Comparison of ENCODE assay signal across 9 cellular contexts in the genomic region with DNA sequence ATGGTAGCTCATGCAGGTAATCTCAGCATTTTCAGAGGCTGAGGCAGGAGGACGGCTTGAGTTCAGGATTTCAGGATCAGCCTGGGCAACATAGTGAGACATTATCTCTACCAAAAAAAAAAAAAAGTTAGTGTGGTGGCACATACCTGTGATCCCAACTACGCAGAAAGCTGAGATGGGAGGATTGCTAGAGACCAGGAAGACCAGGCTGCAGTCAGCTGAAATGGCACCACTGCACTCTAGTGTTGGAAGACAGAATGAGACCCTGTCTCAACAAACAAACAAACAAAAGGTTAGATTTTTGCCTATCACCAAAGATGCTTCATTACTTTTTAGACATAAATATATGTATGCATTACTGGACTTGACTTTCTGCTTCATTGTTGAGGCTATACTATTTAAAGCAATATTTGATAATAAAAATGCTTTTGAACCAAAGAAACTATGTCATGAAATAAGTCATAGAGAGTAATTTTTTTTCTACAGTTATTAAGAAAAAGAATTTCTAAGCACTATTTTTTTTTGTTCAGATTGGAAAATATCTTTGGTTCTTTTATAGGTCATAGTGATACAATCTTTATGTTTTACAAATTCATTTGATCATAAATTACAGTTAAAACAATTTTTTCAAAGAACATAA.
DNase-seq lines count a peak whose midpoint lies in the region; ATAC-seq, FAIRE-seq and TF ChIP-seq lines count a peak whose summit lies in the region.
"Had no signal": no experiment of that assay in that cellular context is flagged by ENCODE, and none has a peak within 500 bp of the region (broad histone marks: within the 10 kb centered on the region; RNA-seq: fewer than 3 reads in every experiment).

No MANE protein-coding gene starts in this region.

- 16% methylated on average over 2 of the region's 2 CpGs for WGBS in K562 (ENCODE audit: insufficient coverage, low coverage, missing lambda C conversion rate)
- WGBS in pancreas, 2 donors, result 18 to 23% methylated on average over 2 of the region's 2 CpGs

- no peaks in the 10 kb centered on the region for H3K36me3 Mint-ChIP-seq in naive thymus-derived CD4-positive, alpha-beta T cell

- H3K4me1 ChIP-seq in K562 (replicated peaks in 1 of 2; ENCODE audit: control insufficient read depth in 2 of 2, insufficient read depth in 2 of 2, low read length in 2 of 2) (no peaks in the 10 kb centered on the region), pancreas (no peaks in the 10 kb centered on the region)
- no peaks in the 10 kb centered on the region for H3K4me1 ChIP-seq in naive thymus-derived CD4-positive, alpha-beta T cell (ENCODE audit: control insufficient read depth in 2 of 2, insufficient read depth in 2 of 2, low read length in 2 of 2)
- H3K4me1 ChIP-seq: parathyroid adenoma had no signal

- no peak overlapping the region for H3K27ac Mint-ChIP-seq in naive thymus-derived CD4-positive, alpha-beta T cell

- no peaks in the 10 kb centered on the region for H3K9me1 ChIP-seq in K562 (ENCODE audit: control insufficient read depth, insufficient read depth, low read length)

- TF ChIP-seq CTCF in K562 (IDR thresholded peaks at IDR 0.05 in 2 of 3, conservative IDR thresholded peaks at IDR 0.05 in 1 of 3; ENCODE audit: insufficient read depth in 2 of 3, low read depth in 1 of 3, low read length in 3 of 3) (peak in 1 of 3 experiments; percentile 9; a peak in 1 of 6 replicates), pancreas (IDR thresholded peaks at IDR 0.05) (peak in 1 of 4 donors; percentile 12), GM20000 (IDR thresholded peaks at IDR 0.05; ENCODE audit: extremely low read depth, missing control alignments) (no peak)

- no peaks in the 10 kb centered on the region for H3K27me3 ChIP-seq in K562 (ENCODE audit: control insufficient read depth in 2 of 2, insufficient read depth in 2 of 2, low read length in 2 of 2)
- H3K27me3 ChIP-seq in pancreas, result no peaks in the 10 kb centered on the region
- no peaks in the 10 kb centered on the region for H3K27me3 ChIP-seq in naive thymus-derived CD4-positive, alpha-beta T cell (ENCODE audit: control insufficient read depth in 2 of 2, insufficient read depth in 2 of 2, low read length in 2 of 2)

- no peak overlapping the region for H3K9ac ChIP-seq in K562 (ENCODE audit: insufficient read depth in 1 of 2, low read depth in 2 of 2, low read length in 2 of 2)
- H3K9ac ChIP-seq: parathyroid adenoma had no signal

- no peaks in the 10 kb centered on the region for H3K4me1 Mint-ChIP-seq in naive thymus-derived CD4-positive, alpha-beta T cell

- peak; percentile 16 to 48; a peak in 2 of 4 replicates for TF ChIP-seq RAD21 in K562 (CRISPR knock-in tag; conservative IDR thresholded peaks at IDR 0.05 in 1 of 2, IDR thresholded peaks at IDR 0.05 in 1 of 2)

- intact Hi-C loops in K562 (cut with micrococcal nuclease), result loop anchor here (5.0 kb wide), 1 partner anchor 110 kb away; no protein-coding TSS in a partner anchor
- intact Hi-C loops in pancreas (cut with DNase I), result no loop called here
- intact Hi-C loops in naive thymus-derived CD4-positive, alpha-beta T cell (cut with micrococcal nuclease), result no loop called here

- H4K20me1 ChIP-seq in K562 (replicated peaks; ENCODE audit: control insufficient read depth, insufficient read depth, low read length), result no peaks in the 10 kb centered on the region

- no peaks in the 10 kb centered on the region for H3K27me3 Mint-ChIP-seq in naive thymus-derived CD4-positive, alpha-beta T cell

- H3K9me3 ChIP-seq in K562 (replicated peaks; ENCODE audit: control insufficient read depth, insufficient read depth, low read depth, low read length) (no peaks in the 10 kb centered on the region), pancreas (no peaks in the 10 kb centered on the region)
- H3K9me3 ChIP-seq in naive thymus-derived CD4-positive, alpha-beta T cell (ENCODE audit: control insufficient read depth in 2 of 3, low read length in 3 of 3), result no peaks in the 10 kb centered on the region

- DNase-seq in NCI-H1417 treated with DMSO at 0.1 percent for 48 hours (lab: John Stamatoyannopoulos, UW), result peak; percentile 56
- peak in 1 of 4 experiments; percentile 31 for DNase-seq in K562 (ENCODE audit: extremely low read depth in 1 of 4, low spot score in 3 of 4)
- no peak for DNase-seq in pancreas
- DNase-seq in MV-4-11 (lab: John Stamatoyannopoulos, UW), result no peak
- no peak for DNase-seq in GM20000 (ENCODE audit: low spot score)
- no peak for DNase-seq in naive thymus-derived CD4-positive, alpha-beta T cell

- H3K36me3 ChIP-seq in K562 (ENCODE audit: control insufficient read depth, insufficient read depth, low read length), result no peaks in the 10 kb centered on the region
- H3K36me3 ChIP-seq in pancreas, result no peaks in the 10 kb centered on the region
- H3K36me3 ChIP-seq in naive thymus-derived CD4-positive, alpha-beta T cell (ENCODE audit: control insufficient read depth in 2 of 3, insufficient read depth in 3 of 3, low read length in 3 of 3), result no peaks in the 10 kb centered on the region

- TF ChIP-seq POLR2A in K562 (conservative IDR thresholded peaks at IDR 0.05), result no peak

- no TSS peak for BruUV-seq in K562 (replicated peaks; lab: Mats Ljungman, UMichigan)

- H3K4me3 ChIP-seq in K562 (no peak overlapping the region), pancreas (no peak overlapping the region)
- no peak overlapping the region for H3K4me3 ChIP-seq in naive thymus-derived CD4-positive, alpha-beta T cell (ENCODE audit: low read length)

- H3K9me3 Mint-ChIP-seq in naive thymus-derived CD4-positive, alpha-beta T cell, result peaks cover 0 to 18% (median 5%) of the 10 kb centered on the region in 11 donors

- no peak overlapping the region for H2AFZ ChIP-seq in K562 (ENCODE audit: low read depth, low read length)
- H2AFZ ChIP-seq: parathyroid adenoma had no signal

- H3K27ac ChIP-seq in K562 (ENCODE audit: extremely low read depth, low read depth, low read length) (no peak overlapping the region), pancreas (no peak overlapping the region)
- H3K27ac ChIP-seq in naive thymus-derived CD4-positive, alpha-beta T cell (ENCODE audit: low read depth, low read length), result no peak overlapping the region
- H3K27ac ChIP-seq: parathyroid adenoma had no signal

- H3K4me3 Mint-ChIP-seq in naive thymus-derived CD4-positive, alpha-beta T cell, result no peak overlapping the region

- H3K79me2 ChIP-seq in K562 (ENCODE audit: control insufficient read depth, insufficient read depth, low read length), result no peaks in the 10 kb centered on the region
- H3K79me2 ChIP-seq: parathyroid adenoma had no signal

- TF ChIP-seq EP300 in K562 (IDR thresholded peaks at IDR 0.05; ENCODE audit: low read length), result no peak

- ATAC-seq in GM18511 (IDR thresholded peaks at IDR 0.05; ENCODE audit: unreplicated experiment), result peak; percentile 67
- ATAC-seq in K562, result no peak
- ATAC-seq in pancreas, result peak in 3 of 4 donors; percentile 57 to 61 (median 60)
- ATAC-seq in HG02759 (IDR thresholded peaks at IDR 0.05; ENCODE audit: unreplicated experiment), result no peak
- ATAC-seq in naive thymus-derived CD4-positive, alpha-beta T cell, result no peak

- no peak overlapping the region for H3K4me2 ChIP-seq in K562 (ENCODE audit: insufficient read depth, low read length)

- POLR2A ChIA-PET in K562 (lab: Yijun Ruan, JAX), result no interaction called here
- POLR2A ChIA-PET in naive thymus-derived CD4-positive, alpha-beta T cell (lab: Charles Lee), result no interaction called here

- FAIRE-seq in K562 (lab: Jason Lieb, UNC), result no peak
- FAIRE-seq in pancreas (lab: Jason Lieb, UNC), result peak; percentile 37

- in situ Hi-C loops in K562 (cut with MboI), result no loop called here

- CTCF ChIA-PET in K562 (lab: Yijun Ruan, JAX; ENCODE audit: low intra/inter-chr PET ratio), result no interaction called here
- CTCF ChIA-PET in naive thymus-derived CD4-positive, alpha-beta T cell (lab: Charles Lee), result no interaction called here

TF ChIP-seq in K562, 482 proteins besides CTCF, POLR2A, EP300 and RAD21 (continues in another document):
- no peak for TF ChIP-seq ZNF212 (CRISPR knock-in tag; IDR thresholded peaks at IDR 0.05)
- no peak for TF ChIP-seq ZNF121 (CRISPR knock-in tag; conservative IDR thresholded peaks at IDR 0.05)
- no peak for TF ChIP-seq ZNF57 (CRISPR knock-in tag; IDR thresholded peaks at IDR 0.05)
- no peak for TF ChIP-seq MED1 (CRISPR knock-in tag; IDR thresholded peaks at IDR 0.05; ENCODE audit: borderline replicate concordance)
- no peak for TF ChIP-seq SRSF9 (IDR thresholded peaks at IDR 0.05; ENCODE audit: borderline replicate concordance, low read depth, low read length)
- TF ChIP-seq, protein P1, sequence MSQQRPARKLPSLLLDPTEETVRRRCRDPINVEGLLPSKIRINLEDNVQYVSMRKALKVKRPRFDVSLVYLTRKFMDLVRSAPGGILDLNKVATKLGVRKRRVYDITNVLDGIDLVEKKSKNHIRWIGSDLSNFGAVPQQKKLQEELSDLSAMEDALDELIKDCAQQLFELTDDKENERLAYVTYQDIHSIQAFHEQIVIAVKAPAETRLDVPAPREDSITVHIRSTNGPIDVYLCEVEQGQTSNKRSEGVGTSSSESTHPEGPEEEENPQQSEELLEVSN (IDR thresholded peaks at IDR 0.05; ENCODE audit: borderline replicate concordance in 1 of 2, extremely low read depth in 1 of 2, insufficient read depth in 1 of 2, insufficient read length in 1 of 2, low read depth in 1 of 2, low read length in 1 of 2, poor library complexity in 1 of 2, severe bottlenecking in 1 of 2), result no peak
- TF ChIP-seq SRF (CRISPR knock-in tag; IDR thresholded peaks at IDR 0.05), result no peak
- TF ChIP-seq PML (IDR thresholded peaks at IDR 0.05; ENCODE audit: low read length), result no peak
- TF ChIP-seq, protein P2, sequence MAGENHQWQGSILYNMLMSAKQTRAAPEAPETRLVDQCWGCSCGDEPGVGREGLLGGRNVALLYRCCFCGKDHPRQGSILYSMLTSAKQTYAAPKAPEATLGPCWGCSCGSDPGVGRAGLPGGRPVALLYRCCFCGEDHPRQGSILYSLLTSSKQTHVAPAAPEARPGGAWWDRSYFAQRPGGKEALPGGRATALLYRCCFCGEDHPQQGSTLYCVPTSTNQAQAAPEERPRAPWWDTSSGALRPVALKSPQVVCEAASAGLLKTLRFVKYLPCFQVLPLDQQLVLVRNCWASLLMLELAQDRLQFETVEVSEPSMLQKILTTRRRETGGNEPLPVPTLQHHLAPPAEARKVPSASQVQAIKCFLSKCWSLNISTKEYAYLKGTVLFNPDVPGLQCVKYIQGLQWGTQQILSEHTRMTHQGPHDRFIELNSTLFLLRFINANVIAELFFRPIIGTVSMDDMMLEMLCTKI (IDR thresholded peaks at IDR 0.05; ENCODE audit: partially characterized antibody), result no peak
- no peak for TF ChIP-seq MEF2D (tag; conservative IDR thresholded peaks at IDR 0.05; ENCODE audit: low read depth)
- TF ChIP-seq HMG20A (CRISPR knock-in tag; conservative IDR thresholded peaks at IDR 0.05), result no peak
- no peak for TF ChIP-seq RBM15 (IDR thresholded peaks at IDR 0.05; ENCODE audit: insufficient read depth, low read length)
- TF ChIP-seq TFAM (CRISPR knock-in tag; conservative IDR thresholded peaks at IDR 0.05), result no peak
- no peak for TF ChIP-seq TCFL5 (CRISPR knock-in tag; conservative IDR thresholded peaks at IDR 0.05)
- TF ChIP-seq ZC3H8 (IDR thresholded peaks at IDR 0.05), result no peak
- no peak for TF ChIP-seq TRIM24 (IDR thresholded peaks at IDR 0.05)

Comparison
In these comparisons a context has a peak if more than half of its experiments do, and no peak if none do; other contexts are left out.
1. ATAC-seq: peak in GM18511 (single experiment) and pancreas (3 of 4); none in K562 (single experiment), HG02759 (single experiment) and naive thymus-derived CD4-positive, alpha-beta T cell (single experiment).